ENCODE assay signal across 8 cellular contexts in genomic region chr5:59039003-59039295, GRCh38.
DNase-seq lines count a peak whose midpoint lies in the region; ATAC-seq and TF ChIP-seq lines count a peak whose summit lies in the region.

No MANE protein-coding gene starts in this region.

- H3K4me1 ChIP-seq in body of pancreas: peaks cover 19% of the 10 kb centered on the region
- peaks cover 20 to 78% of the 10 kb centered on the region in 2 donors for H3K4me1 ChIP-seq in left lung
- H3K4me1 ChIP-seq in tibial nerve: peaks cover 0 to 63% (median 4%) of the 10 kb centered on the region in 4 donors

- no peak for TF ChIP-seq CTCF in body of pancreas (IDR thresholded peaks at IDR 0.05)
- no peak for TF ChIP-seq CTCF in left lung (IDR thresholded peaks at IDR 0.05)
- no peak for TF ChIP-seq CTCF in tibial nerve (IDR thresholded peaks at IDR 0.05)

- ATAC-seq in GM18519 (IDR thresholded peaks at IDR 0.05; ENCODE audit: low FRiP score, unreplicated experiment) (peak; percentile 30), HG03378 (IDR thresholded peaks at IDR 0.05; ENCODE audit: unreplicated experiment) (peak; percentile 54), body of pancreas (no peak), left lung (no peak), GM18520 (IDR thresholded peaks at IDR 0.05; ENCODE audit: unreplicated experiment) (no peak)

- intact Hi-C loops in body of pancreas (cut with DNase I) (loop anchor here (10.0 kb wide), 1 partner anchor 126 kb away; no protein-coding TSS in a partner anchor), left lung (cut with DNase I) (no loop called here)

- no peaks in the 10 kb centered on the region for H3K9me3 ChIP-seq in body of pancreas
- no peaks in the 10 kb centered on the region for H3K9me3 ChIP-seq in left lung
- no peaks in the 10 kb centered on the region for H3K9me3 ChIP-seq in tibial nerve

- H3K27me3 ChIP-seq in body of pancreas (no peaks in the 10 kb centered on the region), left lung (no peaks in the 10 kb centered on the region), tibial nerve (no peaks in the 10 kb centered on the region)

- no peak for TF ChIP-seq POLR2A in body of pancreas (IDR thresholded peaks at IDR 0.05)
- no peak for TF ChIP-seq POLR2A in tibial nerve (IDR thresholded peaks at IDR 0.05)

- WGBS in body of pancreas, 2 donors: 10 to 13% methylated on average over 18 to 28 of the region's 29 CpGs
- 2 to 4% methylated on average over 8 to 21 of the region's 29 CpGs for WGBS in tibial nerve, 2 donors

- H3K36me3 ChIP-seq in body of pancreas (replicated peaks in 1 of 2; ENCODE audit: insufficient read depth in 1 of 2, low read depth in 2 of 2): no peaks in the 10 kb centered on the region
- no peaks in the 10 kb centered on the region for H3K36me3 ChIP-seq in left lung
- H3K36me3 ChIP-seq in tibial nerve: no peaks in the 10 kb centered on the region

- H3K27ac ChIP-seq in body of pancreas: peak overlapping the region in 2 of 4 donors; percentile 58 to 65
- peak overlapping the region; percentile 92 to 93 for H3K27ac ChIP-seq in left lung
- peak overlapping the region; percentile 47 to 83 (median 76) for H3K27ac ChIP-seq in tibial nerve

- peak overlapping the region; percentile 53 to 74 for H3K4me3 ChIP-seq in body of pancreas
- peak overlapping the region; percentile 53 to 72 for H3K4me3 ChIP-seq in left lung
- H3K4me3 ChIP-seq in tibial nerve: peak overlapping the region; percentile 56 to 71 (median 66)

- no peak for TF ChIP-seq EP300 in tibial nerve (IDR thresholded peaks at IDR 0.05)

- DNase-seq in body of pancreas (no peak), left lung (no peak), tibial nerve (ENCODE audit: low spot score in 2 of 2) (no peak), occipital lobe (lab: John Stamatoyannopoulos, UW) (no peak)
- no peak for DNase-seq in activated CD8-positive, alpha-beta memory T cell treated with anti-CD3 and anti-CD28 coated beads, Interleukin-2, amount 50 U/mL, for 48 hours

Comparison
In these comparisons a context has a peak if more than half of its experiments do, and no peak if none do; other contexts are left out.
1. ATAC-seq: peak in GM18519 (single experiment) and HG03378 (single experiment); none in body of pancreas (single experiment), left lung (single experiment) and GM18520 (single experiment).
2. Peak in every context shown above with its lines, with median percentiles within 50 percentile points of each other: H3K4me3 ChIP-seq.